Comparison of ENCODE assay signal across 15 cellular contexts in genomic region chr13:37657134-37657533, GRCh38. TPM values are rescaled to one million over a fixed set of nuclear protein-coding genes. Genes with fewer than 3 reads are reported as not detected.
DNase-seq lines count a peak whose midpoint lies in the region; ATAC-seq and TF ChIP-seq lines count a peak whose summit lies in the region.
"Had no signal": no experiment of that assay in that cellular context is flagged by ENCODE, and none has a peak within 500 bp of the region (broad histone marks: within the 10 kb centered on the region; RNA-seq: fewer than 3 reads in every experiment).

No MANE protein-coding gene starts in this region.

- H3K4me3 ChIP-seq in IMR-90 (ENCODE audit: insufficient read depth, low read depth, low read length): no peak overlapping the region
- H3K4me3 ChIP-seq in brain microvascular endothelial cell (ENCODE audit: low read depth, low read length): no peak overlapping the region
- H3K4me3 ChIP-seq in esophagus muscularis mucosa: no peak overlapping the region
- H3K4me3 ChIP-seq: dorsolateral prefrontal cortex, right lobe of liver, stomach had no signal

- H3K27me3 ChIP-seq in IMR-90 (ENCODE audit: control insufficient read depth, insufficient read depth, low read length): no peaks in the 10 kb centered on the region
- no peaks in the 10 kb centered on the region for H3K27me3 ChIP-seq in brain microvascular endothelial cell (replicated peaks)
- no peaks in the 10 kb centered on the region for H3K27me3 ChIP-seq in esophagus muscularis mucosa
- H3K27me3 ChIP-seq: dorsolateral prefrontal cortex, right lobe of liver, stomach had no signal

- in situ Hi-C loops in IMR-90 (cut with MboI; ENCODE audit: low sequenced_read_pairs): no loop called here
- in situ Hi-C loops in brain microvascular endothelial cell (cut with HindIII; ENCODE audit: low pct_ligation_motif_present, low sequenced_read_pairs): no loop called here

- peak overlapping the region; percentile 96 for H2BK5ac ChIP-seq in IMR-90 (ENCODE audit: low read depth, low read length, poor library complexity, severe bottlenecking)

- peak overlapping the region; percentile 83 for H2BK20ac ChIP-seq in IMR-90 (ENCODE audit: low read depth, low read length)

- H3K4me1 ChIP-seq in IMR-90 (ENCODE audit: control insufficient read depth, insufficient read depth, low read length) (peaks cover 4% of the 10 kb centered on the region), esophagus muscularis mucosa (no peaks in the 10 kb centered on the region)
- H3K4me1 ChIP-seq: right lobe of liver, stomach had no signal

- dilution Hi-C loops in IMR-90 (cut with HindIII; ENCODE audit: low sequenced_read_pairs, unreplicated experiment): no loop called here

- no peaks in the 10 kb centered on the region for H3K79me1 ChIP-seq in IMR-90 (ENCODE audit: low read depth in 1 of 2, low read length in 2 of 2)

- H3K9ac ChIP-seq in IMR-90 (ENCODE audit: low read depth, low read length): no peak overlapping the region

- intact Hi-C loops in IMR-90 (cut with micrococcal nuclease) (loop anchor here (2.0 to 5.0 kb wide), 2 partner anchors 46 to 1105 kb away; no protein-coding TSS in a partner anchor), esophagus muscularis mucosa (cut with DNase I) (no loop called here)

- H3K14ac ChIP-seq in IMR-90 (replicated peaks; ENCODE audit: low read depth, low read length): no peak overlapping the region

- no peak overlapping the region for H2AK5ac ChIP-seq in IMR-90 (ENCODE audit: low read depth, low read length)

- H4K91ac ChIP-seq in IMR-90 (ENCODE audit: insufficient read depth, low read depth, low read length): peak overlapping the region; percentile 71; the same call in 1 of the 2 replicates

- H3K36me3 ChIP-seq in IMR-90 (ENCODE audit: control insufficient read depth, insufficient read depth, low read length): no peaks in the 10 kb centered on the region
- no peaks in the 10 kb centered on the region for H3K36me3 ChIP-seq in brain microvascular endothelial cell (replicated peaks)
- H3K36me3 ChIP-seq in esophagus muscularis mucosa: no peaks in the 10 kb centered on the region
- H3K36me3 ChIP-seq: right lobe of liver, stomach had no signal

- 0 out of 2 replicates have a peak overlapping the region, but pooled peaks have one; percentile 29 for H3K23ac ChIP-seq in IMR-90 (ENCODE audit: low read depth, low read length)

- no peak overlapping the region for H2AFZ ChIP-seq in IMR-90 (replicated peaks; ENCODE audit: low read length, poor library complexity)

- CTCF ChIA-PET in IMR-90 (lab: Yijun Ruan, JAX): interaction anchor here (0.8 to 1.1 kb wide), 2 partner anchors 9 to 17 kb away, joined by 3 read pairs; no protein-coding TSS in a partner anchor

- TF ChIP-seq CTCF in IMR-90 (conservative IDR thresholded peaks at IDR 0.05; ENCODE audit: low read depth, low read length) (no peak), brain microvascular endothelial cell (IDR thresholded peaks at IDR 0.05; ENCODE audit: low read depth, low read length, missing control alignments) (no peak), esophagus muscularis mucosa (IDR thresholded peaks at IDR 0.05) (no peak)

- ATAC-seq in IMR-90 (ENCODE audit: low read depth) (0 out of 2 replicates have a peak, but pooled peaks have one; percentile 9), HG03521 (IDR thresholded peaks at IDR 0.05; ENCODE audit: unreplicated experiment) (no peak)
- ATAC-seq: HCT116, natural killer cell, right lobe of liver, T-cell had no signal

- TF ChIP-seq RAD21 in IMR-90 (IDR thresholded peaks at IDR 0.05; ENCODE audit: low read length): no peak

- no peaks in the 10 kb centered on the region for H4K20me1 ChIP-seq in IMR-90 (ENCODE audit: insufficient read depth, low read length)

- no TSS peak for BruUV-seq in IMR-90 (replicated peaks; lab: Mats Ljungman, UMichigan)

- no peak overlapping the region; the same call in 1 of the 2 replicates for H3K4ac ChIP-seq in IMR-90 (ENCODE audit: low read depth, low read length)

- H4K8ac ChIP-seq in IMR-90 (ENCODE audit: low read depth in 2 of 2, low read length in 2 of 2): peak overlapping the region in 1 of 2 experiments; percentile 48; a peak in 2 of 4 replicates

- no peak for TF ChIP-seq EP300 in esophagus muscularis mucosa (IDR thresholded peaks at IDR 0.05)

- H3K27ac ChIP-seq in IMR-90 (ENCODE audit: insufficient read depth, low read length) (peak overlapping the region; percentile 24; the same call in 1 of the 2 replicates), brain microvascular endothelial cell (peak overlapping the region; percentile 99), esophagus muscularis mucosa (replicated peaks in 1 of 4) (no peak overlapping the region)
- H3K27ac ChIP-seq: dorsolateral prefrontal cortex, right lobe of liver, stomach had no signal

- H3K9me3 ChIP-seq in IMR-90 (ENCODE audit: control insufficient read depth, insufficient read depth, low read length) (no peaks in the 10 kb centered on the region), esophagus muscularis mucosa (no peaks in the 10 kb centered on the region)
- H3K9me3 ChIP-seq: right lobe of liver, stomach had no signal

- H3K18ac ChIP-seq in IMR-90 (ENCODE audit: low read depth, low read length): peak overlapping the region; percentile 71; the same call in 1 of the 2 replicates

- no peak overlapping the region for H4K5ac ChIP-seq in IMR-90 (ENCODE audit: low read depth, low read length)

- peak overlapping the region; percentile 21; the same call in 1 of the 2 replicates for H3K4me2 ChIP-seq in IMR-90 (ENCODE audit: low read depth, low read length)

- no peak overlapping the region for H2AK9ac ChIP-seq in IMR-90 (replicated peaks; ENCODE audit: low read depth, low read length, poor library complexity)

- peak overlapping the region; percentile 65; the same call in 1 of the 2 replicates for H3K56ac ChIP-seq in IMR-90 (ENCODE audit: extremely low read depth, insufficient read depth, low read length)

- DNase-seq in IMR-90 (peak; percentile 71), brain microvascular endothelial cell (peak; percentile 63), iris pigment epithelial cell (ENCODE audit: low read depth) (peak; percentile 67), amygdala (lab: John Stamatoyannopoulos, UW) (no peak), NCI-H1105 treated with DMSO at 0.1 percent for 48 hours (lab: John Stamatoyannopoulos, UW) (no peak), esophagus muscularis mucosa (ENCODE audit: extremely low spot score) (no peak)
- DNase-seq: CD8-positive, alpha-beta memory T cell; dorsolateral prefrontal cortex; natural killer cell; NCI-H1048; right lobe of liver; stomach; T-cell had no signal

- POLR2A ChIA-PET in IMR-90 (lab: Charles Lee; ENCODE audit: unreplicated experiment): no interaction called here

- no peak overlapping the region for H2BK15ac ChIP-seq in IMR-90 (ENCODE audit: low read depth, low read length)

- no peak for TF ChIP-seq POLR2A in IMR-90 (IDR thresholded peaks at IDR 0.05; ENCODE audit: low read depth, low read length)
- TF ChIP-seq POLR2A in esophagus muscularis mucosa (IDR thresholded peaks at IDR 0.05; ENCODE audit: low read depth): no peak

- WGBS in IMR-90 (ENCODE audit: extremely low coverage in 2 of 2, insufficient read length in 1 of 2), 2 experiments: no CpG with 5 or more reads among the region's 2 CpGs
- 76% methylated on average over 2 of the region's 2 CpGs for WGBS in esophagus muscularis mucosa

- H3K9me1 ChIP-seq in IMR-90 (ENCODE audit: insufficient read depth, low read length): no peaks in the 10 kb centered on the region

- peak overlapping the region; percentile 85 for H2BK120ac ChIP-seq in IMR-90 (ENCODE audit: low read depth, low read length)

TF ChIP-seq in IMR-90, 13 proteins besides CTCF, POLR2A, EP300 and RAD21:
- TF ChIP-seq ELK1 (IDR thresholded peaks at IDR 0.05; ENCODE audit: borderline replicate concordance, low read depth, low read length) (no peak), MXI1 (IDR thresholded peaks at IDR 0.05; ENCODE audit: borderline replicate concordance, low read depth, low read length) (no peak), MAZ (IDR thresholded peaks at IDR 0.05; ENCODE audit: borderline replicate concordance, low read depth, low read length) (no peak), MAFK (IDR thresholded peaks at IDR 0.05; ENCODE audit: low read depth, low read length) (no peak), CEBPB (IDR thresholded peaks at IDR 0.05; ENCODE audit: low read depth, low read length) (no peak), USF2 (IDR thresholded peaks at IDR 0.05; ENCODE audit: low read depth, low read length) (no peak)
TF ChIP-seq in IMR-90: peak in this region for 0.

RNA-seq across cellular contexts. Expression of gene POSTN, which starts 58.6 kb away (rescaled TPM):
- total RNA-seq in IMR-90 (2012; rRNA removed) (31.9 and 32.6 TPM in 2 replicates), esophagus muscularis mucosa (10 to 100 TPM; 21.6 to 81.7 (median 50.2) TPM)
- 31.5 and 44.7 TPM in 2 replicates for polyA plus RNA-seq in IMR-90 (2012; rRNA removed)
- 4.5 and 6.2 TPM in 2 replicates for polyA plus RNA-seq in IMR-90 (2012; cell fraction: cytosol; rRNA removed)
- 1.9 and 29.5 TPM in 2 replicates for polyA plus RNA-seq in IMR-90 (2012; cell fraction: nucleus; rRNA removed; ENCODE audit: low replicate concordance)
- total RNA-seq: CD8-positive, alpha-beta memory T cell; natural killer cell had no signal
- polyA plus RNA-seq: CD8-positive, alpha-beta memory T cell had no signal

Comparison
In these comparisons a context has a peak if more than half of its experiments do, and no peak if none do; other contexts are left out.
1. DNase-seq: peak in IMR-90 (single experiment), brain microvascular endothelial cell (single experiment) and iris pigment epithelial cell (single experiment); none in amygdala (0 of 56), NCI-H1105 treated with DMSO at 0.1 percent for 48 hours (single experiment) and esophagus muscularis mucosa (single experiment).
2. H3K27ac ChIP-seq: peak in IMR-90 (single experiment) and brain microvascular endothelial cell (single experiment); none in esophagus muscularis mucosa (0 of 4).